In the genomic region with DNA sequence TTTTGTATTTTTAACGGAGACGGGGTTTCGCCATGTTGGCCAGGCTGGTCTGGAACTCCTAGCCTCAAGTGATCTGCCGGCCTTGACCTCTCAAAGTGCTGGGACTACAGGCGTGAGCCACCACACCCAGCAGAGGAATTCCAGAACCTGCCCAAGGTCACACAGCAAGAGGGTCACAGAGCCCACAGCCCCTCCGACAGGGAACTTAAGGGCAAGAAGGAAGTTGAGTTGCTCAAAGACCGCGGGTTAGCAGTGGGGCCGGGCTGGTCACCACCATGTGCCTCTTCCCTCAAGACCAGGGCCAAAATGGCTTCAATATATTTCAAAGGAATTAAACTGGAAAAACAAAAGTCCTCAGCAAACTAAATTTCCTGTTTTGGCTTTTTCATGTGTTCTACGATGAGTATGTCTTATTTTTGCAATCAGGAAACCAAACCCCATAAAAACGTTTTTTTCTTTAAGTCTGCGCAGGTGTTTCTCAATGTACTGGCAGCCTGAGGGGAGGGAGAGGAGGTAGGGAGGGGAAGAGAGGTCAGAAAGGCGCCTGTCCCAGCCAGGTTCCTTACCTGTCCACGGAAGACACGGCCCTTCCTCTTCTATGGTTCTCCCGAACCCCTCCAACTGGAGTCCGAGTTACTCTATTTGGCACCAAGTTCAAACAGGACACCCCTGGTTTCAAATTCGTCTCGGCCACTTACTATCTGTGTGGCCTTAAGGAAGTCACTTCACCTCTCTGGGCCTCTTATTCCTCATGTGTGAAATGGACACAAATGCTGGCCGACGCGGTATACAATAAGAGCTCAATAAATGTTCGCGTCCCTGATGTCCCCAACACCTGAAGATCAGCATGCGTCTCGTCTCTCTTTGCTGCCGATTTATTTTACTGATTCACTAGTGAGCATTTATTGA, we compare ENCODE assay signal across 8 cellular contexts. TPM values are rescaled to one million over a fixed set of nuclear protein-coding genes. Genes with fewer than 3 reads are reported as not detected.
A peak's percentile ranks its signal among the peaks of the same experiment; 100 is the strongest.
DNase-seq lines count a peak whose midpoint lies in the region; ATAC-seq and TF ChIP-seq lines count a peak whose summit lies in the region.

No MANE protein-coding gene starts in this region.

- no peak for TF ChIP-seq POLR2A in esophagus squamous epithelium (IDR thresholded peaks at IDR 0.05)

- H3K9me3 ChIP-seq in esophagus squamous epithelium (no peaks in the 10 kb centered on the region), neural progenitor cell (ENCODE audit: low read depth) (no peaks in the 10 kb centered on the region)

- no peak overlapping the region for H3K9ac ChIP-seq in neural progenitor cell

- H3K27me3 Mint-ChIP-seq in T-helper 1 cell treated with Interleukin-12 subunit alpha and Interleukin-12 subunit beta and Interleukin-4 antibody, amounts not matched to agents 30 μg/mL and 1 μg/mL, for 36 hours (ENCODE audit: low read depth), result no peaks in the 10 kb centered on the region
- H3K27me3 Mint-ChIP-seq in neural progenitor cell (ENCODE audit: insufficient read depth, low read depth), result peaks cover 12% of the 10 kb centered on the region

- H3K4me2 ChIP-seq in neural progenitor cell, result peak overlapping the region; percentile 73

- no peaks in the 10 kb centered on the region for H3K27me3 ChIP-seq in esophagus squamous epithelium
- peaks cover 29% of the 10 kb centered on the region for H3K27me3 ChIP-seq in neural progenitor cell

- TF ChIP-seq CTCF in esophagus squamous epithelium (IDR thresholded peaks at IDR 0.05) (no peak), neural progenitor cell (IDR thresholded peaks at IDR 0.05) (no peak)

- intact Hi-C loops in esophagus squamous epithelium (cut with DNase I), result no loop called here

- H3K9me3 Mint-ChIP-seq in T-helper 1 cell treated with Interleukin-12 subunit alpha and Interleukin-12 subunit beta and Interleukin-4 antibody, amounts not matched to agents 30 μg/mL and 1 μg/mL, for 36 hours, result no peaks in the 10 kb centered on the region
- no peaks in the 10 kb centered on the region for H3K9me3 Mint-ChIP-seq in neural progenitor cell

- H3K36me3 ChIP-seq in esophagus squamous epithelium (peaks cover 0 to 41% (median 5%) of the 10 kb centered on the region in 3 donors), neural progenitor cell (no peaks in the 10 kb centered on the region)

- H3K4me3 ChIP-seq in esophagus squamous epithelium (peak overlapping the region; percentile 64 to 78 (median 78)), neural progenitor cell (peak overlapping the region; percentile 53)

- ATAC-seq in GM18511 (IDR thresholded peaks at IDR 0.05; ENCODE audit: unreplicated experiment) (peak; percentile 34), HG02938 (IDR thresholded peaks at IDR 0.05; ENCODE audit: unreplicated experiment) (peak; percentile 10)

- peaks cover 7 to 37% (median 17%) of the 10 kb centered on the region in 3 donors for H3K4me1 ChIP-seq in esophagus squamous epithelium
- no peaks in the 10 kb centered on the region for H3K4me1 ChIP-seq in neural progenitor cell

- H4K20me1 ChIP-seq in neural progenitor cell (ENCODE audit: low read depth), result no peaks in the 10 kb centered on the region

- peak overlapping the region; percentile 77 for H3K27ac Mint-ChIP-seq in T-helper 1 cell treated with Interleukin-12 subunit alpha and Interleukin-12 subunit beta and Interleukin-4 antibody, amounts not matched to agents 30 μg/mL and 1 μg/mL, for 36 hours
- H3K27ac Mint-ChIP-seq in neural progenitor cell, result no peak overlapping the region

- WGBS in esophagus squamous epithelium, 2 donors, result 8% methylated on average over 20 to 22 of the region's 27 CpGs

- peak overlapping the region; percentile 98 for H3K4me3 Mint-ChIP-seq in T-helper 1 cell treated with Interleukin-12 subunit alpha and Interleukin-12 subunit beta and Interleukin-4 antibody, amounts not matched to agents 30 μg/mL and 1 μg/mL, for 36 hours
- peak overlapping the region; percentile 87 for H3K4me3 Mint-ChIP-seq in neural progenitor cell

- peak overlapping the region; percentile 84 to 90 (median 88) for H3K27ac ChIP-seq in esophagus squamous epithelium
- H3K27ac ChIP-seq in neural progenitor cell, result no peak overlapping the region

- H3F3A ChIP-seq in neural progenitor cell (ENCODE audit: low read depth), result peaks cover 3% of the 10 kb centered on the region

- H3K79me2 ChIP-seq in neural progenitor cell (ENCODE audit: low read depth), result no peaks in the 10 kb centered on the region

- DNase-seq in esophagus squamous epithelium (lab: John Stamatoyannopoulos, UW) (no peak), neural progenitor cell (ENCODE audit: low spot score) (no peak), NCI-H2029 (lab: John Stamatoyannopoulos, UW) (no peak), NCI-H2196 (lab: John Stamatoyannopoulos, UW; ENCODE audit: unreplicated experiment) (no peak), NCI-H2107 treated with DMSO at 0.1 percent for 48 hours (lab: John Stamatoyannopoulos, UW; ENCODE audit: unreplicated experiment) (no peak)

- H2AFZ ChIP-seq in neural progenitor cell (replicated peaks), result peak overlapping the region; percentile 40

- H3K4me1 Mint-ChIP-seq in T-helper 1 cell treated with Interleukin-12 subunit alpha and Interleukin-12 subunit beta and Interleukin-4 antibody, amounts not matched to agents 30 μg/mL and 1 μg/mL, for 36 hours (ENCODE audit: low read depth), result peaks cover 28% of the 10 kb centered on the region
- H3K4me1 Mint-ChIP-seq in neural progenitor cell, result peaks cover 15% of the 10 kb centered on the region

- H3K36me3 Mint-ChIP-seq in T-helper 1 cell treated with Interleukin-12 subunit alpha and Interleukin-12 subunit beta and Interleukin-4 antibody, amounts not matched to agents 30 μg/mL and 1 μg/mL, for 36 hours (ENCODE audit: low read depth), result peaks cover 29% of the 10 kb centered on the region
- H3K36me3 Mint-ChIP-seq in neural progenitor cell, result peaks cover 2% of the 10 kb centered on the region

RNA-seq across cellular contexts. Expression of gene SLC8B1, which starts 0.8 kb away (rescaled TPM):
- total RNA-seq in esophagus squamous epithelium (10 to 100 TPM; 19.6 to 31.9 (median 28.5) TPM), neural progenitor cell (ENCODE audit: low replicate concordance) (3.0 and 7.5 TPM in 2 replicates)

RNA-seq across cellular contexts. Expression of gene PLBD2, which starts 24.3 kb away (rescaled TPM):
- total RNA-seq in esophagus squamous epithelium (10 to 100 TPM; 14.3 to 22.0 (median 17.1) TPM), neural progenitor cell (ENCODE audit: low replicate concordance) (4.9 and 12.0 TPM in 2 replicates)
